23 cellular contexts compared by ENCODE assay signal in genomic region chr2:162061021-162061420, GRCh38. TPM values are rescaled to one million over a fixed set of nuclear protein-coding genes. Genes with fewer than 3 reads are reported as not detected.
DNase-seq lines count a peak whose midpoint lies in the region; ATAC-seq and TF ChIP-seq lines count a peak whose summit lies in the region.
"Had no signal": no experiment of that assay in that cellular context is flagged by ENCODE, and none has a peak within 500 bp of the region (broad histone marks: within the 10 kb centered on the region; RNA-seq: fewer than 3 reads in every experiment).

No MANE protein-coding gene starts in this region.

- peak overlapping the region; percentile 85 for H3K27ac Mint-ChIP-seq in activated CD4-positive, alpha-beta T cell treated with anti-CD3 and anti-CD28 coated beads, Interleukin-2, amount 10 ng/mL, durations not matched to agents 7 days and 5 days
- peak overlapping the region; percentile 43 to 91 (median 81) for H3K27ac Mint-ChIP-seq in CD4-positive, alpha-beta memory T cell
- peak overlapping the region; percentile 22 for H3K27ac Mint-ChIP-seq in activated B cell treated with CpG ODN at 0.5 μM for 24 hours
- peak overlapping the region; percentile 48 for H3K27ac Mint-ChIP-seq in activated naive CD8-positive, alpha-beta T cell treated with anti-CD3 and anti-CD28 coated beads, Interleukin-2, amount 50 U/mL, for 24 hours
- H3K27ac Mint-ChIP-seq: IgD-negative memory B cell, immature natural killer cell, neural progenitor cell had no signal

- DNase-seq in activated CD4-positive, alpha-beta T cell treated with anti-CD3 and anti-CD28 coated beads, Interleukin-2, amount 10 ng/mL, durations not matched to agents 7 days and 5 days, result no peak
- DNase-seq in activated CD4-positive, alpha-beta T cell treated with anti-CD3 and anti-CD28 coated beads, Interleukin-2, amount 50 U/mL, for 4 hours, result no peak
- no peak for DNase-seq in CD4-positive, alpha-beta memory T cell
- DNase-seq in activated B cell treated with CpG ODN at 0.5 μM for 24 hours (no peak), inferior parietal cortex (ENCODE audit: extremely low spot score) (no peak)
- DNase-seq in activated naive CD8-positive, alpha-beta T cell treated with anti-CD3 and anti-CD28 coated beads, Interleukin-2, amount 50 U/mL, for 24 hours, result no peak
- no peak for DNase-seq in stimulated activated CD4-positive, alpha-beta T cell treated with anti-CD3 and anti-CD28 coated beads, Interleukin-2, amount 100 ng/mL, for 24 hours
- DNase-seq: activated CD4-positive, CD25-positive, alpha-beta regulatory T cell; adrenal gland; effector memory CD8-positive, alpha-beta T cell; immature natural killer cell; left colon; NCI-H1092; NCI-H187; NCI-H82; pancreas; SW 1271; thyroid gland; uterus had no signal

- H3K9me3 ChIP-seq in CD4-positive, alpha-beta memory T cell (ENCODE audit: control insufficient read depth in 1 of 2, low read length in 2 of 2), result no peaks in the 10 kb centered on the region
- H3K9me3 ChIP-seq: adrenal gland, pancreas, thyroid gland, uterus had no signal

- H3K4me1 ChIP-seq in CD4-positive, alpha-beta memory T cell (ENCODE audit: insufficient read depth, low read length), result peaks cover 86% of the 10 kb centered on the region
- H3K4me1 ChIP-seq: adrenal gland, pancreas, thyroid gland, uterus had no signal

- H3K36me3 ChIP-seq in CD4-positive, alpha-beta memory T cell (ENCODE audit: insufficient read depth, low read length), result no peaks in the 10 kb centered on the region
- H3K36me3 ChIP-seq: adrenal gland, neural progenitor cell, pancreas, thyroid gland, uterus had no signal

- H3K4me3 ChIP-seq in CD4-positive, alpha-beta memory T cell (ENCODE audit: low read length in 2 of 2), result no peak overlapping the region
- H3K4me3 ChIP-seq: adrenal gland, neural progenitor cell, pancreas, thyroid gland, uterus had no signal

- no peak overlapping the region for H3K4me3 Mint-ChIP-seq in activated CD4-positive, alpha-beta T cell treated with anti-CD3 and anti-CD28 coated beads, Interleukin-2, amount 10 ng/mL, durations not matched to agents 7 days and 5 days
- H3K4me3 Mint-ChIP-seq in CD4-positive, alpha-beta memory T cell, result peak overlapping the region in 7 of 8 donors; percentile 3 to 62 (median 17)
- no peak overlapping the region for H3K4me3 Mint-ChIP-seq in activated B cell treated with CpG ODN at 0.5 μM for 24 hours
- no peak overlapping the region for H3K4me3 Mint-ChIP-seq in activated naive CD8-positive, alpha-beta T cell treated with anti-CD3 and anti-CD28 coated beads, Interleukin-2, amount 50 U/mL, for 24 hours
- H3K4me3 Mint-ChIP-seq: central memory CD8-positive, alpha-beta T cell; immature natural killer cell; neural progenitor cell had no signal

- H3K4me1 Mint-ChIP-seq in activated CD4-positive, alpha-beta T cell treated with anti-CD3 and anti-CD28 coated beads, Interleukin-2, amount 10 ng/mL, durations not matched to agents 7 days and 5 days, result peaks cover 94% of the 10 kb centered on the region
- peaks cover 64 to 93% (median 81%) of the 10 kb centered on the region in 4 donors for H3K4me1 Mint-ChIP-seq in CD4-positive, alpha-beta memory T cell
- H3K4me1 Mint-ChIP-seq in activated B cell treated with CpG ODN at 0.5 μM for 24 hours, result peaks cover 28% of the 10 kb centered on the region
- H3K4me1 Mint-ChIP-seq in activated naive CD8-positive, alpha-beta T cell treated with anti-CD3 and anti-CD28 coated beads, Interleukin-2, amount 50 U/mL, for 24 hours, result peaks cover 80% of the 10 kb centered on the region
- H3K4me1 Mint-ChIP-seq: immature natural killer cell had no signal

- no peaks in the 10 kb centered on the region for H3K27me3 ChIP-seq in CD4-positive, alpha-beta memory T cell (ENCODE audit: insufficient read depth, low read length)
- H3K27me3 ChIP-seq: adrenal gland, neural progenitor cell, pancreas, thyroid gland, uterus had no signal

- H3K27me3 Mint-ChIP-seq in activated CD4-positive, alpha-beta T cell treated with anti-CD3 and anti-CD28 coated beads, Interleukin-2, amount 10 ng/mL, durations not matched to agents 7 days and 5 days, result no peaks in the 10 kb centered on the region
- H3K27me3 Mint-ChIP-seq in CD4-positive, alpha-beta memory T cell, result no peaks in the 10 kb centered on the region
- H3K27me3 Mint-ChIP-seq in activated B cell treated with CpG ODN at 0.5 μM for 24 hours, result no peaks in the 10 kb centered on the region
- no peaks in the 10 kb centered on the region for H3K27me3 Mint-ChIP-seq in activated naive CD8-positive, alpha-beta T cell treated with anti-CD3 and anti-CD28 coated beads, Interleukin-2, amount 50 U/mL, for 24 hours
- H3K27me3 Mint-ChIP-seq: central memory CD8-positive, alpha-beta T cell; effector memory CD8-positive, alpha-beta T cell; IgD-negative memory B cell had no signal

- H3K36me3 Mint-ChIP-seq in activated CD4-positive, alpha-beta T cell treated with anti-CD3 and anti-CD28 coated beads, Interleukin-2, amount 10 ng/mL, durations not matched to agents 7 days and 5 days (ENCODE audit: low read depth), result peaks cover 77% of the 10 kb centered on the region
- H3K36me3 Mint-ChIP-seq in CD4-positive, alpha-beta memory T cell, result peaks cover 12 to 13% of the 10 kb centered on the region in 2 donors
- H3K36me3 Mint-ChIP-seq in activated B cell treated with CpG ODN at 0.5 μM for 24 hours (ENCODE audit: low read depth), result no peaks in the 10 kb centered on the region
- peaks cover 10% of the 10 kb centered on the region for H3K36me3 Mint-ChIP-seq in activated naive CD8-positive, alpha-beta T cell treated with anti-CD3 and anti-CD28 coated beads, Interleukin-2, amount 50 U/mL, for 24 hours (ENCODE audit: low read depth)
- H3K36me3 Mint-ChIP-seq: IgD-negative memory B cell, neural progenitor cell had no signal

- no peak for ATAC-seq in activated B cell treated with CpG ODN at 0.5 μM for 24 hours (ENCODE audit: low read depth)
- ATAC-seq in activated naive CD8-positive, alpha-beta T cell treated with anti-CD3 and anti-CD28 coated beads, Interleukin-2, amount 50 U/mL, for 24 hours, result no peak
- no peak for ATAC-seq in GM18502 (IDR thresholded peaks at IDR 0.05; ENCODE audit: poor library complexity, unreplicated experiment)
- ATAC-seq: effector memory CD8-positive, alpha-beta T cell; left colon; pancreas had no signal

- no peak overlapping the region for H3K27ac ChIP-seq in CD4-positive, alpha-beta memory T cell (ENCODE audit: low read depth, low read length)
- H3K27ac ChIP-seq: adrenal gland, neural progenitor cell, pancreas, thyroid gland, uterus had no signal

- POLR2A ChIA-PET in activated CD4-positive, alpha-beta T cell treated with anti-CD3 and anti-CD28 coated beads, Interleukin-2, amount 10 ng/mL, durations not matched to agents 7 days and 5 days (lab: Charles Lee), result no interaction called here
- POLR2A ChIA-PET in CD4-positive, alpha-beta memory T cell (lab: Charles Lee; ENCODE audit: partially characterized antibody), result interaction anchor here (0.6 to 8.4 kb wide), 4 partner anchors 10 to 1726 kb away, joined by 3 to 114 read pairs (median 20); partner anchors contain the start of gene DPP4
- POLR2A ChIA-PET in activated B cell treated with CpG ODN at 0.5 μM for 24 hours (lab: Charles Lee), result interaction anchor here (0.8 kb wide), 1 partner anchor 12 kb away, joined by 3 read pairs; no protein-coding TSS in a partner anchor

- intact Hi-C loops in CD4-positive, alpha-beta memory T cell (cut with micrococcal nuclease), result no loop called here
- intact Hi-C loops in activated B cell treated with CpG ODN at 0.5 μM for 24 hours (cut with micrococcal nuclease), result no loop called here

- CTCF ChIA-PET in activated CD4-positive, alpha-beta T cell treated with anti-CD3 and anti-CD28 coated beads, Interleukin-2, amount 10 ng/mL, durations not matched to agents 7 days and 5 days (lab: Charles Lee), result interaction anchor here (0.9 to 1.8 kb wide), 4 partner anchors 8 to 67 kb away, joined by 3 to 9 read pairs (median 4); no protein-coding TSS in a partner anchor
- CTCF ChIA-PET in CD4-positive, alpha-beta memory T cell (lab: Charles Lee; ENCODE audit: partially characterized antibody), result interaction anchor here (1.0 to 6.9 kb wide), 3 partner anchors 13 to 104 kb away, joined by 3 to 60 read pairs (median 3); partner anchors contain the start of gene DPP4
- CTCF ChIA-PET in activated B cell treated with CpG ODN at 0.5 μM for 24 hours (lab: Charles Lee), result no interaction called here

- H3K9me3 Mint-ChIP-seq in activated CD4-positive, alpha-beta T cell treated with anti-CD3 and anti-CD28 coated beads, Interleukin-2, amount 10 ng/mL, durations not matched to agents 7 days and 5 days, result peaks cover 8% of the 10 kb centered on the region
- H3K9me3 Mint-ChIP-seq in CD4-positive, alpha-beta memory T cell, result peaks cover 0 to 2% (median 0%) of the 10 kb centered on the region in 8 donors
- peaks cover 5% of the 10 kb centered on the region for H3K9me3 Mint-ChIP-seq in activated B cell treated with CpG ODN at 0.5 μM for 24 hours
- H3K9me3 Mint-ChIP-seq in activated naive CD8-positive, alpha-beta T cell treated with anti-CD3 and anti-CD28 coated beads, Interleukin-2, amount 50 U/mL, for 24 hours, result peaks cover 5% of the 10 kb centered on the region
- H3K9me3 Mint-ChIP-seq: central memory CD8-positive, alpha-beta T cell; IgD-negative memory B cell had no signal

- no peak for TF ChIP-seq CTCF in activated B cell treated with CpG ODN at 0.5 μM for 24 hours (IDR thresholded peaks at IDR 0.05)

RNA-seq across cellular contexts. Expression of gene DPP4, which starts 13.0 kb away (rescaled TPM):
- total RNA-seq in activated CD4-positive, alpha-beta T cell treated with anti-CD3 and anti-CD28 coated beads, Interleukin-2, amount 10 ng/mL, durations not matched to agents 7 days and 5 days, result 100 to 1,000 TPM; 116 to 152 TPM
- total RNA-seq in CD4-positive, alpha-beta memory T cell, result 10 to 100 TPM; 38.5 to 40.2 TPM
- polyA plus RNA-seq in CD4-positive, alpha-beta memory T cell, result 100 to 1,000 TPM; 105 to 124 TPM
- total RNA-seq in activated B cell treated with CpG ODN at 0.5 μM for 24 hours, result 1.9 and 2.5 TPM in 2 replicates

Comparison
In these comparisons a context has a peak if more than half of its experiments do, and no peak if none do; other contexts are left out.
1. H3K27ac Mint-ChIP-seq: peak in every context shown above with its lines; median percentile 85 in activated CD4-positive, alpha-beta T cell treated with anti-CD3 and anti-CD28 coated beads, Interleukin-2, amount 10 ng/mL, durations not matched to agents 7 days and 5 days; 81 in CD4-positive, alpha-beta memory T cell; 48 in activated naive CD8-positive, alpha-beta T cell treated with anti-CD3 and anti-CD28 coated beads, Interleukin-2, amount 50 U/mL, for 24 hours; 22 in activated B cell treated with CpG ODN at 0.5 μM for 24 hours.
2. H3K4me3 Mint-ChIP-seq: peak in CD4-positive, alpha-beta memory T cell (7 of 8); none in activated CD4-positive, alpha-beta T cell treated with anti-CD3 and anti-CD28 coated beads, Interleukin-2, amount 10 ng/mL, durations not matched to agents 7 days and 5 days (single experiment), activated B cell treated with CpG ODN at 0.5 μM for 24 hours (single experiment) and activated naive CD8-positive, alpha-beta T cell treated with anti-CD3 and anti-CD28 coated beads, Interleukin-2, amount 50 U/mL, for 24 hours (single experiment).
3. RNA of gene DPP4, which starts 13.0 kb away (total RNA-seq): 116 to 152 TPM in activated CD4-positive, alpha-beta T cell treated with anti-CD3 and anti-CD28 coated beads, Interleukin-2, amount 10 ng/mL, durations not matched to agents 7 days and 5 days and 38.5 to 40.2 TPM in CD4-positive, alpha-beta memory T cell; 1.9 to 2.5 TPM in activated B cell treated with CpG ODN at 0.5 μM for 24 hours; every median in the first group is over 10 times any median in the second.